Comparison of ENCODE assay signal across 24 cellular contexts in the genomic region with DNA sequence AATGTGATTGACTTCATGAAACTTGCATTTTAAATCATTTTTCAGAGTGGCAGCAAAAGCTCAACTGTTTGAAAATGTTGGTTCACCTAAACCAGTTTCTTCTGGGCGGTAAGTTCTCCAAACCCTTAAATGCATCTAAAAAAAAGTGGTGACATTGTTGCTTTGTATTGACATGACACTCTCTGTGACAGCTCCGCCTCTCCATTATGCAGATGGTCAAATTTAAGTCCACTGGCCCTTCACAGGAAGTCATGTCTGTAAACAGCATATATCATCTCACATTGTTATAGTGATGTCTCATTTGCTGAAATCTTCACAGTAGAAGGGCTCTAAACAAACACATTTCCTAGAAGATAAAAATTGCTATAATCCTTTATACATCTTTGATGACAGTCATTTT.
"Had no signal": no experiment of that assay in that cellular context is flagged by ENCODE, and none has a peak within 500 bp of the region (broad histone marks: within the 10 kb centered on the region; RNA-seq: fewer than 3 reads in every experiment).

No MANE protein-coding gene starts in this region.

- H3K27me3 ChIP-seq: SJSA1 had no signal

- H3K27ac ChIP-seq: HL-60, KMS-11, SJSA1, SK-N-MC had no signal

- H3K4me1 ChIP-seq: SJSA1 had no signal

- FAIRE-seq: HepG2, RCC 7860 had no signal

- DNase-seq: IMR-90, Kasumi-1, MM.1S, NCI-H1092 treated with DMSO at 0.1 percent for 48 hours, NCI-H1436, NCI-H187, NCI-H2029, NCI-H2081 treated with DMSO at 0.1 percent for 48 hours, NCI-H2171, NCI-H226, NCI-H446, NCI-H510A, NCI-H524 treated with DMSO at 0.1 percent for 48 hours, NCI-H69, NCI-H82, Right ventricle myocardium superior, RPMI8226, SIG-M5 had no signal

- H3K4me2 ChIP-seq: KMS-11 had no signal

- H3K9me3 ChIP-seq: SJSA1 had no signal

- H3K36me3 ChIP-seq: SJSA1 had no signal

- H3K4me3 ChIP-seq: SJSA1, SK-N-MC had no signal

- ATAC-seq: HepG2 had no signal

- H3K9ac ChIP-seq: KMS-11 had no signal
